ENCODE assay signal across 11 cellular contexts in the genomic region with DNA sequence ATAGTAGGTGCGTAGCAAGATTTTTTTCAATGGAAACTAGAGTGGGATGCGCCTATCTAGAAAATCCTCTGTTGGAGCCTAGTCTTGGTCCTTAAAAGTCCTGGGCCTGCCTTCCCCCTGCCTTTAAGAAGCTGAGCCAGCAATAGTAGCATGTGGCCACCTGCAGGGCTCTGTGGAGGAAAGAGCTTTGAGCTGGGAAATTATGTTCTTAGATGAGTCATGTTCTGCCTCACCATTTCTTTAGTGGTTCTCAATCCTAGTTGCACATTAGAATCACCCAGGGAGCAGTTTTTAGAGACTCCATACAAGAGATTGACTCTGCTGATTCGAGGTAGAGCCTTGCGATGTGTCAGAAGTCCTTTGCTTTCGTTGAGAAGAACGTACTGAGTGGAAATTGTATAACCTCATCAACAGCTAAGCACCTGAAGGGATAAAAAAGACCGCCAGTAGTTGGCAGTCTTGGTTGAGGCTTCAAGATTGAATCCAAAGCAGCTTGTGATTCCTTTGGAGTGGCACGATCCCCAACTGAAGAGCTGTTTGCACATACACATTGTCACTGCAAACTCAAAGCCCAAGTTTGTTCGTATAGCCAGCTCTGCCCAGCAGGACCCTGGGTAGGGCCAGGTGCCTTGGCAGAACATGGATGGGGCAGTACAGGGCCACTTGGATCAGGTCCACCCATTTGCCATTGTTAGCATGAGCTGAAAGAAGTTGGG.
DNase-seq lines count a peak whose midpoint lies in the region; ATAC-seq and TF ChIP-seq lines count a peak whose summit lies in the region.
"Had no signal": no experiment of that assay in that cellular context is flagged by ENCODE, and none has a peak within 500 bp of the region (broad histone marks: within the 10 kb centered on the region; RNA-seq: fewer than 3 reads in every experiment).

No MANE protein-coding gene starts in this region.

- H3K9me3 Mint-ChIP-seq in brain: peaks cover 0 to 3% (median 0%) of the 10 kb centered on the region in 5 experiments
- no peaks in the 10 kb centered on the region for H3K9me3 Mint-ChIP-seq in type B pancreatic cell
- no peaks in the 10 kb centered on the region for H3K9me3 Mint-ChIP-seq in effector memory CD8-positive, alpha-beta T cell
- H3K9me3 Mint-ChIP-seq in activated naive CD4-positive, alpha-beta T cell treated with anti-CD3 and anti-CD28 coated beads, Interleukin-2, amount 50 U/mL, for 72 hours: peaks cover 0 to 4% of the 10 kb centered on the region in 2 donors

- no peaks in the 10 kb centered on the region for H3K9me3 ChIP-seq in cardiac muscle cell (ENCODE audit: low read depth)
- no peaks in the 10 kb centered on the region for H3K9me3 ChIP-seq in right atrium auricular region
- H3K9me3 ChIP-seq in iPS-15b (ENCODE audit: control insufficient read depth, insufficient read depth, low read length): no peaks in the 10 kb centered on the region
- H3K9me3 ChIP-seq: tibial nerve had no signal

- H3K27me3 Mint-ChIP-seq in brain (no peaks in the 10 kb centered on the region), type B pancreatic cell (peaks cover 4% of the 10 kb centered on the region)
- H3K27me3 Mint-ChIP-seq in effector memory CD8-positive, alpha-beta T cell: peaks cover 18 to 60% of the 10 kb centered on the region in 2 donors

- H3K4me3 Mint-ChIP-seq in brain (peak overlapping the region in 3 of 5 experiments; percentile 55 to 81 (median 60)), type B pancreatic cell (no peak overlapping the region)
- H3K4me3 Mint-ChIP-seq in effector memory CD8-positive, alpha-beta T cell: no peak overlapping the region

- no peaks in the 10 kb centered on the region for H3K36me3 ChIP-seq in cardiac muscle cell
- no peaks in the 10 kb centered on the region for H3K36me3 ChIP-seq in right atrium auricular region
- no peaks in the 10 kb centered on the region for H3K36me3 ChIP-seq in iPS-15b (ENCODE audit: control insufficient read depth, insufficient read depth, low read length)
- H3K36me3 ChIP-seq: tibial nerve had no signal

- DNase-seq in cardiac muscle cell (ENCODE audit: low read depth in 1 of 2, low spot score in 1 of 2) (peak in 1 of 2 donors; percentile 60), right atrium auricular region (ENCODE audit: low spot score) (no peak), type B pancreatic cell (ENCODE audit: extremely low spot score, unreplicated experiment) (no peak), NCI-H345 treated with DMSO at 0.1 percent for 48 hours (lab: John Stamatoyannopoulos, UW; ENCODE audit: unreplicated experiment) (no peak)
- no peak for DNase-seq in effector memory CD8-positive, alpha-beta T cell
- DNase-seq in activated naive CD4-positive, alpha-beta T cell treated with anti-CD3 and anti-CD28 coated beads, Interleukin-2, amount 50 U/mL, for 72 hours (ENCODE audit: low spot score in 2 of 2): no peak
- DNase-seq: effector CD4-positive, alpha-beta T cell; NCI-H187 treated with DMSO at 0.1 percent for 48 hours had no signal

- H3K4me1 ChIP-seq in cardiac muscle cell (ENCODE audit: low read depth) (no peaks in the 10 kb centered on the region), right atrium auricular region (peaks cover 0 to 19% of the 10 kb centered on the region in 2 donors), iPS-15b (ENCODE audit: control insufficient read depth, insufficient read depth, low read length) (peaks cover 2% of the 10 kb centered on the region)

- H3K9ac ChIP-seq in iPS-15b (ENCODE audit: low read depth, low read length): peak overlapping the region; percentile 2

- H3K27ac Mint-ChIP-seq in brain: peak overlapping the region; percentile 79 to 95 (median 95)
- H3K27ac Mint-ChIP-seq in type B pancreatic cell: peak overlapping the region; percentile 5
- H3K27ac Mint-ChIP-seq in effector memory CD8-positive, alpha-beta T cell: no peak overlapping the region
- H3K27ac Mint-ChIP-seq in activated naive CD4-positive, alpha-beta T cell treated with anti-CD3 and anti-CD28 coated beads, Interleukin-2, amount 50 U/mL, for 72 hours: no peak overlapping the region

- H3K36me3 Mint-ChIP-seq in brain (no peaks in the 10 kb centered on the region), type B pancreatic cell (peaks cover 3% of the 10 kb centered on the region)
- H3K36me3 Mint-ChIP-seq in effector memory CD8-positive, alpha-beta T cell (ENCODE audit: insufficient read depth): no peaks in the 10 kb centered on the region
- no peaks in the 10 kb centered on the region for H3K36me3 Mint-ChIP-seq in activated naive CD4-positive, alpha-beta T cell treated with anti-CD3 and anti-CD28 coated beads, Interleukin-2, amount 50 U/mL, for 72 hours

- H3K4me3 ChIP-seq in cardiac muscle cell: no peak overlapping the region
- H3K4me3 ChIP-seq in right atrium auricular region: no peak overlapping the region
- no peak overlapping the region for H3K4me3 ChIP-seq in iPS-15b (ENCODE audit: low read depth, low read length)
- H3K4me3 ChIP-seq: tibial nerve had no signal

- H3K27ac ChIP-seq in cardiac muscle cell (no peak overlapping the region), right atrium auricular region (peak overlapping the region in 1 of 2 donors; percentile 10)

- ATAC-seq in effector memory CD8-positive, alpha-beta T cell (replicated peaks): no peak
- ATAC-seq in activated naive CD4-positive, alpha-beta T cell treated with anti-CD3 and anti-CD28 coated beads, Interleukin-2, amount 50 U/mL, for 72 hours: no peak

- peak; percentile 18 for TF ChIP-seq CTCF in cardiac muscle cell (IDR thresholded peaks at IDR 0.05; ENCODE audit: low read depth, low read length)
- TF ChIP-seq CTCF in right atrium auricular region (IDR thresholded peaks at IDR 0.05): no peak
- TF ChIP-seq CTCF in brain (conservative IDR thresholded peaks at IDR 0.05): no peak
- TF ChIP-seq CTCF in type B pancreatic cell (conservative IDR thresholded peaks at IDR 0.05): no peak

- H3K4me1 Mint-ChIP-seq in brain: peaks cover 93% of the 10 kb centered on the region
- H3K4me1 Mint-ChIP-seq in type B pancreatic cell (ENCODE audit: unreplicated experiment): peaks cover 54% of the 10 kb centered on the region
- H3K4me1 Mint-ChIP-seq in effector memory CD8-positive, alpha-beta T cell (ENCODE audit: low read depth in 2 of 2): no peaks in the 10 kb centered on the region

- H3K27me3 ChIP-seq in cardiac muscle cell: no peaks in the 10 kb centered on the region
- H3K27me3 ChIP-seq in right atrium auricular region: no peaks in the 10 kb centered on the region
- no peaks in the 10 kb centered on the region for H3K27me3 ChIP-seq in iPS-15b (ENCODE audit: control insufficient read depth, insufficient read depth, low read length)
- H3K27me3 ChIP-seq: tibial nerve had no signal

Comparison
In these comparisons a context has a peak if more than half of its experiments do, and no peak if none do; other contexts are left out.
1. H3K27ac Mint-ChIP-seq: peak in brain (5 of 5) and type B pancreatic cell (single experiment); none in effector memory CD8-positive, alpha-beta T cell (0 of 2) and activated naive CD4-positive, alpha-beta T cell treated with anti-CD3 and anti-CD28 coated beads, Interleukin-2, amount 50 U/mL, for 72 hours (0 of 2).
2. H3K4me3 Mint-ChIP-seq: peak in brain (3 of 5); none in type B pancreatic cell (single experiment) and effector memory CD8-positive, alpha-beta T cell (0 of 2).